Comparison of ENCODE assay signal across 9 cellular contexts in genomic region chr10:56622335-56622973, GRCh38.
A peak's percentile ranks its signal among the peaks of the same experiment; 100 is the strongest.
DNase-seq lines count a peak whose midpoint lies in the region; ATAC-seq and FAIRE-seq lines count a peak whose summit lies in the region.
"Had no signal": no experiment of that assay in that cellular context is flagged by ENCODE, and none has a peak within 500 bp of the region (broad histone marks: within the 10 kb centered on the region; RNA-seq: fewer than 3 reads in every experiment).

No MANE protein-coding gene starts in this region.

- H3K36me3 Mint-ChIP-seq in CD4-positive, CD25-positive, alpha-beta regulatory T cell: no peaks in the 10 kb centered on the region
- H3K36me3 Mint-ChIP-seq in activated naive CD4-positive, alpha-beta T cell treated with anti-CD3 and anti-CD28 coated beads, Interleukin-2, amount 50 U/mL, for 72 hours: no peaks in the 10 kb centered on the region

- H3K4me1 ChIP-seq in CD4-positive, CD25-positive, alpha-beta regulatory T cell (ENCODE audit: control insufficient read depth, insufficient read depth, low read length, poor library complexity, severe bottlenecking): no peaks in the 10 kb centered on the region
- H3K4me1 ChIP-seq in aorta (ENCODE audit: control insufficient read depth in 1 of 2, insufficient read depth in 2 of 2, low read length in 2 of 2): no peaks in the 10 kb centered on the region

- H3K27ac ChIP-seq in CD4-positive, CD25-positive, alpha-beta regulatory T cell (ENCODE audit: insufficient read depth, low read length, poor library complexity, severe bottlenecking): no peak overlapping the region
- H3K27ac ChIP-seq in aorta (ENCODE audit: low read depth in 1 of 2, low read length in 2 of 2): no peak overlapping the region

- no peak overlapping the region for H3K27ac Mint-ChIP-seq in CD4-positive, CD25-positive, alpha-beta regulatory T cell
- peak overlapping the region in 1 of 2 donors; percentile 59 for H3K27ac Mint-ChIP-seq in activated naive CD4-positive, alpha-beta T cell treated with anti-CD3 and anti-CD28 coated beads, Interleukin-2, amount 50 U/mL, for 72 hours

- no peak for ATAC-seq in CD4-positive, CD25-positive, alpha-beta regulatory T cell (ENCODE audit: low read depth in 2 of 2)
- ATAC-seq in HG03159 (IDR thresholded peaks at IDR 0.05; ENCODE audit: unreplicated experiment): peak; percentile 77
- peak; percentile 44 for ATAC-seq in aorta (ENCODE audit: low FRiP score)
- no peak for ATAC-seq in activated naive CD4-positive, alpha-beta T cell treated with anti-CD3 and anti-CD28 coated beads, Interleukin-2, amount 50 U/mL, for 72 hours
- ATAC-seq: HCT116 had no signal

- H3K27me3 ChIP-seq in CD4-positive, CD25-positive, alpha-beta regulatory T cell (ENCODE audit: control insufficient read depth, insufficient read depth, low read length): no peaks in the 10 kb centered on the region
- no peaks in the 10 kb centered on the region for H3K27me3 ChIP-seq in aorta (ENCODE audit: control insufficient read depth in 1 of 2, insufficient read depth in 2 of 2, low read length in 1 of 2)

- intact Hi-C loops in aorta (cut with DNase I): no loop called here

- H3K27me3 Mint-ChIP-seq in CD4-positive, CD25-positive, alpha-beta regulatory T cell: no peaks in the 10 kb centered on the region

- DNase-seq in CD4-positive, CD25-positive, alpha-beta regulatory T cell: no peak
- DNase-seq in GM19239 (ENCODE audit: insufficient read length, low spot score): no peak
- DNase-seq in SW480 (ENCODE audit: low spot score): peak; percentile 22
- no peak for DNase-seq in aorta
- no peak for DNase-seq in activated naive CD4-positive, alpha-beta T cell treated with anti-CD3 and anti-CD28 coated beads, Interleukin-2, amount 50 U/mL, for 72 hours (ENCODE audit: low spot score in 2 of 2)
- DNase-seq in GM03348 (ENCODE audit: low spot score): no peak
- no peak for DNase-seq in HuH-7 (ENCODE audit: low spot score)

- peak; percentile 90 for FAIRE-seq in GM19239 (lab: Jason Lieb, UNC)

- 77 to 82% methylated on average over 2 of the region's 2 CpGs for WGBS in aorta, 2 donors

- H3K9me3 Mint-ChIP-seq in CD4-positive, CD25-positive, alpha-beta regulatory T cell: peaks cover 4 to 26% (median 5%) of the 10 kb centered on the region in 7 donors
- peaks cover 9 to 15% of the 10 kb centered on the region in 2 donors for H3K9me3 Mint-ChIP-seq in activated naive CD4-positive, alpha-beta T cell treated with anti-CD3 and anti-CD28 coated beads, Interleukin-2, amount 50 U/mL, for 72 hours

- H3K9me3 ChIP-seq in CD4-positive, CD25-positive, alpha-beta regulatory T cell (ENCODE audit: control insufficient read depth in 2 of 2, low read length in 2 of 2): no peaks in the 10 kb centered on the region
- H3K9me3 ChIP-seq in aorta (ENCODE audit: control insufficient read depth, low read length): peaks cover 2% of the 10 kb centered on the region

- peak overlapping the region in 1 of 4 donors; percentile 71 for H3K4me3 Mint-ChIP-seq in CD4-positive, CD25-positive, alpha-beta regulatory T cell

- H3K36me3 ChIP-seq in CD4-positive, CD25-positive, alpha-beta regulatory T cell (ENCODE audit: control insufficient read depth, insufficient read depth, low read length): no peaks in the 10 kb centered on the region
- no peaks in the 10 kb centered on the region for H3K36me3 ChIP-seq in aorta (ENCODE audit: control insufficient read depth in 1 of 2, insufficient read depth in 2 of 2, low read length in 1 of 2)

- peak overlapping the region; percentile 14 for H3K4me3 ChIP-seq in CD4-positive, CD25-positive, alpha-beta regulatory T cell (ENCODE audit: low read depth, low read length)
- peak overlapping the region in 1 of 2 donors; percentile 41 for H3K4me3 ChIP-seq in aorta (ENCODE audit: low read length in 2 of 2)

- peaks cover 0 to 5% (median 0%) of the 10 kb centered on the region in 4 donors for H3K4me1 Mint-ChIP-seq in CD4-positive, CD25-positive, alpha-beta regulatory T cell

Comparison
In these comparisons a context has a peak if more than half of its experiments do, and no peak if none do; other contexts are left out.
1. ATAC-seq: peak in HG03159 (single experiment) and aorta (single experiment); none in CD4-positive, CD25-positive, alpha-beta regulatory T cell (0 of 2) and activated naive CD4-positive, alpha-beta T cell treated with anti-CD3 and anti-CD28 coated beads, Interleukin-2, amount 50 U/mL, for 72 hours (0 of 2).